Comparison of ENCODE assay signal across 21 cellular contexts in the genomic region with DNA sequence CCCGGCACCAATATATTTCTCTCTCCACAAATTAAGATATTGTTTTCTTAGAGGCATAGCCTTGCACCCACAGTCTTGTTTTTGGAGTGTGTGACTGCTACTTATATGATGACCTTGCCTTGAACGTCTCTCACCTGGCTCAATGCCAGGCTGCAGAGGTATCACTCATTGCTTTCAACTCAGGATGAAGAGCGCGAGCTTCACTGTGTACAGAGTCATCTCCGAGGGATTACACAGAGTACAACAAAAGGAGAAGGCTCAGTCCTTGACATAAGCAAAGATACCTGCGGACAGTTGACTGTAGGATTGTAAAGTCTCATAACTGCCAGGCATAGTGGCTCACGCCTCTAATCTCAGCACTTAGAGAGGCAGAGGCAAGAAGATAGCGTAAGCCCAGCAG. TPM values are rescaled to one million over a fixed set of nuclear protein-coding genes. Genes with fewer than 3 reads are reported as not detected.
DNase-seq lines count a peak whose midpoint lies in the region; ATAC-seq and FAIRE-seq lines count a peak whose summit lies in the region.
"Had no signal": no experiment of that assay in that cellular context is flagged by ENCODE, and none has a peak within 500 bp of the region (broad histone marks: within the 10 kb centered on the region; RNA-seq: fewer than 3 reads in every experiment).

No MANE protein-coding gene starts in this region.

- DNase-seq in Right ventricle myocardium inferior (ENCODE audit: missing footprints) (no peak), cardiac septum (ENCODE audit: low spot score) (no peak), NCI-H345 (lab: John Stamatoyannopoulos, UW) (peak; percentile 42), NCI-H748 treated with DMSO at 0.1 percent for 48 hours (lab: John Stamatoyannopoulos, UW) (peak; percentile 38), islet precursor cell (no peak)
- DNase-seq: ACHN; C1 segment of cervical spinal cord; CD8-positive, alpha-beta memory T cell; H9; KG1; NCI-H1105 treated with DMSO at 0.1 percent for 48 hours; NCI-H2227 treated with DMSO at 0.1 percent for 48 hours; NCI-H526 treated with DMSO at 0.1 percent for 48 hours; NK-92 treated with Interleukin-12 subunit alpha and Interleukin-12 subunit beta, amount 100 ng/mL, for 24 hours; SHP77 treated with DMSO at 0.1 percent for 48 hours; SK-N-SH had no signal

- FAIRE-seq in islet of Langerhans (lab: Jason Lieb, UNC) = peak; percentile 51
- FAIRE-seq: D721Med, G401.6, RCC 7860 had no signal

- intact Hi-C loops in Right ventricle myocardium inferior (cut with DNase I) (no loop called here), cardiac septum (cut with DNase I) (no loop called here)

- peak; percentile 18 for ATAC-seq in Right ventricle myocardium inferior
- ATAC-seq in GM21786 (IDR thresholded peaks at IDR 0.05; ENCODE audit: unreplicated experiment) = no peak

RNA-seq across cellular contexts. Expression of gene CD180, which starts 53.8 kb away (rescaled TPM):
- total RNA-seq in Right ventricle myocardium inferior (1.6 TPM), cardiac septum (0.48 TPM)
- total RNA-seq: H9 had no signal

Comparison
In these comparisons a context has a peak if more than half of its experiments do, and no peak if none do; other contexts are left out.
1. DNase-seq: peak in NCI-H345 (single experiment) and NCI-H748 treated with DMSO at 0.1 percent for 48 hours (single experiment); none in Right ventricle myocardium inferior (single experiment), cardiac septum (single experiment) and islet precursor cell (single experiment).